ENCODE assay signal across 1 cellular context in genomic region chrX:49042581-49043219, GRCh38.
TF ChIP-seq lines count a peak whose summit lies in the region.

No MANE protein-coding gene starts in this region.

TF ChIP-seq in HepG2, 621 proteins besides CTCF, POLR2A, EP300 and RAD21:
- TF ChIP-seq, protein P1, sequence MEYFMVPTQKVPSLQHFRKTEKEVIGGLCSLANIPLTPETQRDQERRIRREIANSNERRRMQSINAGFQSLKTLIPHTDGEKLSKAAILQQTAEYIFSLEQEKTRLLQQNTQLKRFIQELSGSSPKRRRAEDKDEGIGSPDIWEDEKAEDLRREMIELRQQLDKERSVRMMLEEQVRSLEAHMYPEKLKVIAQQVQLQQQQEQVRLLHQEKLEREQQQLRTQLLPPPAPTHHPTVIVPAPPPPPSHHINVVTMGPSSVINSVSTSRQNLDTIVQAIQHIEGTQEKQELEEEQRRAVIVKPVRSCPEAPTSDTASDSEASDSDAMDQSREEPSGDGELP (IDR thresholded peaks at IDR 0.05; ENCODE audit: borderline replicate concordance, low read depth), result 0 out of 2 replicates have a peak, but pooled peaks have one; percentile 21
- no peak for TF ChIP-seq ZUFSP (CRISPR knock-in tag; IDR thresholded peaks at IDR 0.05; ENCODE audit: borderline replicate concordance)
- no peak for TF ChIP-seq THAP11 (CRISPR knock-in tag; IDR thresholded peaks at IDR 0.05)
- no peak for TF ChIP-seq SP4 (CRISPR knock-in tag; IDR thresholded peaks at IDR 0.05)
- peak; percentile 61; the same call in 1 of the 2 replicates for TF ChIP-seq ZNF768 (CRISPR knock-in tag; IDR thresholded peaks at IDR 0.05)
- TF ChIP-seq ZNF777 (CRISPR knock-in tag; IDR thresholded peaks at IDR 0.05), result peak; percentile 63; the same call in 1 of the 2 replicates
- TF ChIP-seq, protein P2, sequence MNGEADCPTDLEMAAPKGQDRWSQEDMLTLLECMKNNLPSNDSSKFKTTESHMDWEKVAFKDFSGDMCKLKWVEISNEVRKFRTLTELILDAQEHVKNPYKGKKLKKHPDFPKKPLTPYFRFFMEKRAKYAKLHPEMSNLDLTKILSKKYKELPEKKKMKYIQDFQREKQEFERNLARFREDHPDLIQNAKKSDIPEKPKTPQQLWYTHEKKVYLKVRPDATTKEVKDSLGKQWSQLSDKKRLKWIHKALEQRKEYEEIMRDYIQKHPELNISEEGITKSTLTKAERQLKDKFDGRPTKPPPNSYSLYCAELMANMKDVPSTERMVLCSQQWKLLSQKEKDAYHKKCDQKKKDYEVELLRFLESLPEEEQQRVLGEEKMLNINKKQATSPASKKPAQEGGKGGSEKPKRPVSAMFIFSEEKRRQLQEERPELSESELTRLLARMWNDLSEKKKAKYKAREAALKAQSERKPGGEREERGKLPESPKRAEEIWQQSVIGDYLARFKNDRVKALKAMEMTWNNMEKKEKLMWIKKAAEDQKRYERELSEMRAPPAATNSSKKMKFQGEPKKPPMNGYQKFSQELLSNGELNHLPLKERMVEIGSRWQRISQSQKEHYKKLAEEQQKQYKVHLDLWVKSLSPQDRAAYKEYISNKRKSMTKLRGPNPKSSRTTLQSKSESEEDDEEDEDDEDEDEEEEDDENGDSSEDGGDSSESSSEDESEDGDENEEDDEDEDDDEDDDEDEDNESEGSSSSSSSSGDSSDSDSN (CRISPR knock-in tag; IDR thresholded peaks at IDR 0.05), result peak; percentile 45
- TF ChIP-seq PHF20 (CRISPR knock-in tag; IDR thresholded peaks at IDR 0.05), result 0 out of 2 replicates have a peak, but pooled peaks have one; percentile 9
- TF ChIP-seq ZNF740 (CRISPR knock-in tag; IDR thresholded peaks at IDR 0.05), result 0 out of 2 replicates have a peak, but pooled peaks have one; percentile 28
- peak; percentile 16; the same call in 1 of the 2 replicates for TF ChIP-seq TBX2 (CRISPR knock-in tag; IDR thresholded peaks at IDR 0.05; ENCODE audit: borderline replicate concordance)
- TF ChIP-seq ZFY (CRISPR knock-in tag; IDR thresholded peaks at IDR 0.05), result peak; percentile 50
- TF ChIP-seq SRY (CRISPR knock-in tag; IDR thresholded peaks at IDR 0.05), result 0 out of 2 replicates have a peak, but pooled peaks have one; percentile 40
- peak; percentile 6; the same call in 1 of the 2 replicates for TF ChIP-seq ARID4A (CRISPR knock-in tag; IDR thresholded peaks at IDR 0.05; ENCODE audit: borderline replicate concordance)
